ENCODE assay signal across 1 cellular context in the genomic region with DNA sequence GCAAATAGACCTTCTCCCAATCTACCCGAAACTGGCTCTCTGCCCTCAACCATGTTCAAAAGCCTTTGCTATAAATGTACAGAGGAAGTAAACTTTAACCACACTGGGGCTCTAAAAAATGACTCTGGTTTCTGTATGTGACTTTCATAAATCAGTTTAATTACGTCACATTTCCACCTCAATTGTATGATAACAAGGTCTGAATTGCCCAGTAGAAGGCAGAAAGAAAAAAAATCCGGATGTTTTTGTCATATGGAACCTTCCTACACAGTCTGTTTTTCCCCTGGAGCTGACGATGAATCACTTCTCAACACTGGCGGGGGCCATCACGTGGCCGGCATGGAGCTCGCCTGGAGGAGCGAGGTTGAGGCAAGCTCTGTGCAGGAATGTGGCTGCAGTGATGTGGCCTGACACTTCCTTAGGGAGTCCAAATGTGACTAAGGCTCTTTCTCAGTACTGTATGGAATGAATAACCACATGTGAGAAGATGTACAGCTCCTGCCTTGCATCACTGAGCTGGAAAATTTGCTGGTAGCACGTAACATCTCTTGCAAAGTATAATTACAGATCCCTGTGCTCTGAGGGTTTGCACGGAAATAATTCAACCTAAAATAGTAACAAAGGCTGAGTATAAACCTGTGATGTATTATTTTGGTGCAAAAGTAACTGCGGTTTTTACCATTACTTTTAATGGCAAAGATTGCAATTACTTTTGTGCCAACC.
A peak's percentile ranks its signal among the peaks of the same experiment; 100 is the strongest.
TF ChIP-seq lines count a peak whose summit lies in the region.

No MANE protein-coding gene starts in this region.

TF ChIP-seq in GM12878, 131 proteins besides CTCF, POLR2A, EP300 and RAD21 (continued from another document):
- TF ChIP-seq PRDM15 (CRISPR knock-in tag; IDR thresholded peaks at IDR 0.05) (no peak), ZNF687 (IDR thresholded peaks at IDR 0.05) (no peak), HDAC2 (IDR thresholded peaks at IDR 0.05) (no peak), STAT1 (conservative IDR thresholded peaks at IDR 0.05) (no peak), TBL1XR1 (IDR thresholded peaks at IDR 0.05; ENCODE audit: low read depth, low read length) (peak; percentile 98), ELK1 (IDR thresholded peaks at IDR 0.05; ENCODE audit: low read depth, low read length) (peak; percentile 60; the same call in 1 of the 2 replicates), HCFC1 (IDR thresholded peaks at IDR 0.05; ENCODE audit: low read length) (no peak), TCF12 (IDR thresholded peaks at IDR 0.05; ENCODE audit: low read depth, low read length) (peak; percentile 52; the same call in 1 of the 2 replicates), TCF3 (IDR thresholded peaks at IDR 0.05; ENCODE audit: borderline replicate concordance, insufficient read depth, low read depth, low read length) (0 out of 2 replicates have a peak, but pooled peaks have one; percentile 53), NR2F1 (conservative IDR thresholded peaks at IDR 0.05) (peak; percentile 72), GABPA (IDR thresholded peaks at IDR 0.05; ENCODE audit: low read depth) (no peak; the same call in 1 of the 2 replicates), CEBPB (IDR thresholded peaks at IDR 0.05; ENCODE audit: borderline replicate concordance in 1 of 2, low read depth in 2 of 2, low read length in 2 of 2) (no peak), SMC3 (IDR thresholded peaks at IDR 0.05; ENCODE audit: borderline replicate concordance, low read length) (peak; percentile 1; the same call in 1 of the 2 replicates), ZNF207 (IDR thresholded peaks at IDR 0.05; ENCODE audit: borderline replicate concordance) (no peak; the same call in 1 of the 2 replicates), RB1 (IDR thresholded peaks at IDR 0.05; ENCODE audit: borderline replicate concordance) (no peak)
- TF ChIP-seq, protein P1, sequence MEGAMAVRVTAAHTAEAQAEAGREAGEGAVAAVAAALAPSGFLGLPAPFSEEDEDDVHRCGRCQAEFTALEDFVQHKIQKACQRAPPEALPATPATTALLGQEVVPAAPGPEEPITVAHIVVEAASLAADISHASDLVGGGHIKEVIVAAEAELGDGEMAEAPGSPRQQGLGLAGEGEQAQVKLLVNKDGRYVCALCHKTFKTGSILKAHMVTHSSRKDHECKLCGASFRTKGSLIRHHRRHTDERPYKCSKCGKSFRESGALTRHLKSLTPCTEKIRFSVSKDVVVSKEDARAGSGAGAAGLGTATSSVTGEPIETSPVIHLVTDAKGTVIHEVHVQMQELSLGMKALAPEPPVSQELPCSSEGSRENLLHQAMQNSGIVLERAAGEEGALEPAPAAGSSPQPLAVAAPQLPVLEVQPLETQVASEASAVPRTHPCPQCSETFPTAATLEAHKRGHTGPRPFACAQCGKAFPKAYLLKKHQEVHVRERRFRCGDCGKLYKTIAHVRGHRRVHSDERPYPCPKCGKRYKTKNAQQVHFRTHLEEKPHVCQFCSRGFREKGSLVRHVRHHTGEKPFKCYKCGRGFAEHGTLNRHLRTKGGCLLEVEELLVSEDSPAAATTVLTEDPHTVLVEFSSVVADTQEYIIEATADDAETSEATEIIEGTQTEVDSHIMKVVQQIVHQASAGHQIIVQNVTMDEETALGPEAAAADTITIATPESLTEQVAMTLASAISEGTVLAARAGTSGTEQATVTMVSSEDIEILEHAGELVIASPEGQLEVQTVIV (IDR thresholded peaks at IDR 0.05; ENCODE audit: borderline replicate concordance, partially characterized antibody): no peak
- TF ChIP-seq, protein P2, sequence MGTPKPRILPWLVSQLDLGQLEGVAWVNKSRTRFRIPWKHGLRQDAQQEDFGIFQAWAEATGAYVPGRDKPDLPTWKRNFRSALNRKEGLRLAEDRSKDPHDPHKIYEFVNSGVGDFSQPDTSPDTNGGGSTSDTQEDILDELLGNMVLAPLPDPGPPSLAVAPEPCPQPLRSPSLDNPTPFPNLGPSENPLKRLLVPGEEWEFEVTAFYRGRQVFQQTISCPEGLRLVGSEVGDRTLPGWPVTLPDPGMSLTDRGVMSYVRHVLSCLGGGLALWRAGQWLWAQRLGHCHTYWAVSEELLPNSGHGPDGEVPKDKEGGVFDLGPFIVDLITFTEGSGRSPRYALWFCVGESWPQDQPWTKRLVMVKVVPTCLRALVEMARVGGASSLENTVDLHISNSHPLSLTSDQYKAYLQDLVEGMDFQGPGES (IDR thresholded peaks at IDR 0.05): no peak
